8 cellular contexts compared by ENCODE assay signal in genomic region chr6:31727034-31727716, GRCh38. TPM values are rescaled to one million over a fixed set of nuclear protein-coding genes. Genes with fewer than 3 reads are reported as not detected.
DNase-seq lines count a peak whose midpoint lies in the region; ATAC-seq and TF ChIP-seq lines count a peak whose summit lies in the region.

No MANE protein-coding gene starts in this region.

- peak overlapping the region; percentile 45; the same call in 1 of the 2 replicates for H3K9ac ChIP-seq in MM.1S (ENCODE audit: low read length)

- POLR2A ChIA-PET in activated CD4-positive, alpha-beta T cell treated with anti-CD3 and anti-CD28 coated beads, Interleukin-2, amount 10 ng/mL, durations not matched to agents 7 days and 5 days (lab: Charles Lee), result interaction anchor here (0.8 kb wide), 1 partner anchor 11 kb away, joined by 3 read pairs; no protein-coding TSS in a partner anchor

- H4K20me1 ChIP-seq in MM.1S (ENCODE audit: insufficient read depth, low read length), result no peaks in the 10 kb centered on the region

- WGBS in esophagus muscularis mucosa, result 65% methylated on average over 7 of the region's 7 CpGs
- 73% methylated on average over 7 of the region's 7 CpGs for WGBS in suprapubic skin

- CTCF ChIA-PET in activated CD4-positive, alpha-beta T cell treated with anti-CD3 and anti-CD28 coated beads, Interleukin-2, amount 10 ng/mL, durations not matched to agents 7 days and 5 days (lab: Charles Lee), result interaction anchor here (0.6 to 2.1 kb wide), 7 partner anchors 10 to 108 kb away, joined by 3 to 7 read pairs (median 4); partner anchors contain the start of gene CLIC1

- H3K4me1 ChIP-seq in MM.1S (ENCODE audit: low read length) (peaks cover 29% of the 10 kb centered on the region), esophagus muscularis mucosa (peaks cover 16 to 42% (median 38%) of the 10 kb centered on the region in 4 donors), suprapubic skin (peaks cover 46% of the 10 kb centered on the region), gastrocnemius medialis (peaks cover 7 to 8% of the 10 kb centered on the region in 2 donors)

- no peaks in the 10 kb centered on the region for H3K9me2 ChIP-seq in MM.1S (replicated peaks; ENCODE audit: insufficient read depth, low read length)

- peak overlapping the region; percentile 93 for H3K4me2 ChIP-seq in MM.1S (ENCODE audit: low read depth, low read length)

- H3K79me2 ChIP-seq in MM.1S (ENCODE audit: low read length), result peaks cover 12% of the 10 kb centered on the region; the same call in 1 of the 2 replicates

- in situ Hi-C loops in gastrocnemius medialis (cut with MboI; ENCODE audit: low sequenced_read_pairs in 4 of 4), result no loop called here

- ATAC-seq in sciatic nerve (no peak), gastrocnemius medialis (no peak)

- peaks cover 74% of the 10 kb centered on the region for H3K4me1 Mint-ChIP-seq in activated CD4-positive, alpha-beta T cell treated with anti-CD3 and anti-CD28 coated beads, Interleukin-2, amount 10 ng/mL, durations not matched to agents 7 days and 5 days

- no peak for TF ChIP-seq CTCF in MM.1S (IDR thresholded peaks at IDR 0.05; ENCODE audit: low read length)
- TF ChIP-seq CTCF in esophagus muscularis mucosa (IDR thresholded peaks at IDR 0.05), result no peak
- TF ChIP-seq CTCF in suprapubic skin (IDR thresholded peaks at IDR 0.05), result no peak
- no peak for TF ChIP-seq CTCF in gastrocnemius medialis (IDR thresholded peaks at IDR 0.05 in 4 of 5, conservative IDR thresholded peaks at IDR 0.05 in 1 of 5)

- H3K4me3 ChIP-seq in MM.1S (ENCODE audit: low read length), result no peak overlapping the region
- no peak overlapping the region for H3K4me3 ChIP-seq in esophagus muscularis mucosa
- H3K4me3 ChIP-seq in suprapubic skin, result no peak overlapping the region
- no peak overlapping the region for H3K4me3 ChIP-seq in gastrocnemius medialis

- TF ChIP-seq POLR2A in esophagus muscularis mucosa (IDR thresholded peaks at IDR 0.05; ENCODE audit: low read depth) (no peak), suprapubic skin (IDR thresholded peaks at IDR 0.05) (no peak), gastrocnemius medialis (IDR thresholded peaks at IDR 0.05) (no peak)

- no peaks in the 10 kb centered on the region; the same call in 1 of the 2 replicates for H3K36me3 ChIP-seq in MM.1S (replicated peaks; ENCODE audit: insufficient read depth, low read length)
- peaks cover 29 to 56% (median 44%) of the 10 kb centered on the region in 4 donors for H3K36me3 ChIP-seq in esophagus muscularis mucosa
- peaks cover 44% of the 10 kb centered on the region for H3K36me3 ChIP-seq in suprapubic skin
- no peaks in the 10 kb centered on the region for H3K36me3 ChIP-seq in gastrocnemius medialis

- H3K27ac ChIP-seq in MM.1S (ENCODE audit: low read length) (peak overlapping the region; percentile 86), esophagus muscularis mucosa (replicated peaks in 1 of 4) (peak overlapping the region; percentile 93 to 99 (median 97)), suprapubic skin (peak overlapping the region; percentile 91), gastrocnemius medialis (peak overlapping the region in 1 of 4 donors; percentile 88)

- peaks cover 52% of the 10 kb centered on the region for H3F3A ChIP-seq in MM.1S (ENCODE audit: insufficient read depth, low read length)

- peak overlapping the region; percentile 28 for H3K4me3 Mint-ChIP-seq in activated CD4-positive, alpha-beta T cell treated with anti-CD3 and anti-CD28 coated beads, Interleukin-2, amount 10 ng/mL, durations not matched to agents 7 days and 5 days

- peak; percentile 47 for DNase-seq in activated CD4-positive, alpha-beta T cell treated with anti-CD3 and anti-CD28 coated beads, Interleukin-2, amount 10 ng/mL, durations not matched to agents 7 days and 5 days
- DNase-seq in activated CD4-positive, alpha-beta T cell treated with anti-CD3 and anti-CD28 coated beads, Interleukin-2, amount 50 U/mL, for 4 hours, result no peak
- DNase-seq in MM.1S, result no peak
- DNase-seq in esophagus muscularis mucosa (ENCODE audit: extremely low spot score), result no peak
- no peak for DNase-seq in suprapubic skin (ENCODE audit: low spot score in 2 of 2)
- DNase-seq in sciatic nerve (ENCODE audit: low spot score), result no peak
- DNase-seq in GM03348 (ENCODE audit: low spot score), result no peak
- DNase-seq in gastrocnemius medialis, result no peak

- no peaks in the 10 kb centered on the region for H3K9me3 Mint-ChIP-seq in activated CD4-positive, alpha-beta T cell treated with anti-CD3 and anti-CD28 coated beads, Interleukin-2, amount 10 ng/mL, durations not matched to agents 7 days and 5 days

- intact Hi-C loops in esophagus muscularis mucosa (cut with DNase I) (loop anchor here (5.0 kb wide), 1 partner anchor 40 kb away; no protein-coding TSS in a partner anchor), sciatic nerve (cut with DNase I) (loop anchor here (10.0 kb wide), 1 partner anchor 108 kb away; no protein-coding TSS in a partner anchor), gastrocnemius medialis (cut with DNase I; ENCODE audit: low total_unique reads) (no loop called here)

- H2AFZ ChIP-seq in MM.1S (ENCODE audit: low read length), result peak overlapping the region; percentile 44

- H3K27me3 ChIP-seq in MM.1S (replicated peaks; ENCODE audit: insufficient read depth, low read length) (no peaks in the 10 kb centered on the region), esophagus muscularis mucosa (no peaks in the 10 kb centered on the region), suprapubic skin (no peaks in the 10 kb centered on the region), gastrocnemius medialis (peaks cover 0 to 3% (median 0%) of the 10 kb centered on the region in 3 donors)

- H3K9me3 ChIP-seq in MM.1S (replicated peaks; ENCODE audit: insufficient read depth, low read length), result no peaks in the 10 kb centered on the region
- no peaks in the 10 kb centered on the region for H3K9me3 ChIP-seq in esophagus muscularis mucosa
- H3K9me3 ChIP-seq in suprapubic skin, result no peaks in the 10 kb centered on the region
- no peaks in the 10 kb centered on the region for H3K9me3 ChIP-seq in gastrocnemius medialis

- no peaks in the 10 kb centered on the region for H3K27me3 Mint-ChIP-seq in activated CD4-positive, alpha-beta T cell treated with anti-CD3 and anti-CD28 coated beads, Interleukin-2, amount 10 ng/mL, durations not matched to agents 7 days and 5 days

- TF ChIP-seq EP300 in esophagus muscularis mucosa (IDR thresholded peaks at IDR 0.05), result no peak
- TF ChIP-seq EP300 in suprapubic skin (IDR thresholded peaks at IDR 0.05), result no peak

- H3K27ac Mint-ChIP-seq in activated CD4-positive, alpha-beta T cell treated with anti-CD3 and anti-CD28 coated beads, Interleukin-2, amount 10 ng/mL, durations not matched to agents 7 days and 5 days, result peak overlapping the region; percentile 85

- H3K36me3 Mint-ChIP-seq in activated CD4-positive, alpha-beta T cell treated with anti-CD3 and anti-CD28 coated beads, Interleukin-2, amount 10 ng/mL, durations not matched to agents 7 days and 5 days (ENCODE audit: low read depth), result peaks cover 35% of the 10 kb centered on the region

RNA-seq across cellular contexts. Expression of gene DDAH2, which starts 1.9 kb away (rescaled TPM):
- 10 to 100 TPM; 13.3 to 15.4 TPM for total RNA-seq in activated CD4-positive, alpha-beta T cell treated with anti-CD3 and anti-CD28 coated beads, Interleukin-2, amount 10 ng/mL, durations not matched to agents 7 days and 5 days
- total RNA-seq in esophagus muscularis mucosa, result 100 to 1,000 TPM in 2 of 4 donors, 10 to 100 TPM in 2; 78.1 to 119 (median 100) TPM
- 10 to 100 TPM; 66.8 to 84.2 (median 68.3) TPM for total RNA-seq in suprapubic skin
- total RNA-seq in sciatic nerve, result 124 TPM
- total RNA-seq in gastrocnemius medialis, result 10 to 100 TPM; 10.6 to 24.2 (median 15.4) TPM

RNA-seq across cellular contexts. Expression of gene MPIG6B, which starts 4.0 kb away (rescaled TPM):
- total RNA-seq in activated CD4-positive, alpha-beta T cell treated with anti-CD3 and anti-CD28 coated beads, Interleukin-2, amount 10 ng/mL, durations not matched to agents 7 days and 5 days, result under 1 TPM; 0.15 to 0.19 TPM
- total RNA-seq in esophagus muscularis mucosa (not detected), suprapubic skin (1 to 10 TPM; 1.6 to 4.6 (median 4.5) TPM), sciatic nerve (0.62 TPM), gastrocnemius medialis (not detected)

RNA-seq across cellular contexts. Expression of gene LY6G6C, which starts 5.6 kb away (rescaled TPM):
- not detected for total RNA-seq in activated CD4-positive, alpha-beta T cell treated with anti-CD3 and anti-CD28 coated beads, Interleukin-2, amount 10 ng/mL, durations not matched to agents 7 days and 5 days
- total RNA-seq in esophagus muscularis mucosa (not detected), suprapubic skin (100 to 1,000 TPM in 3 of 4 donors, 10 to 100 TPM in 1; 80.0 to 376 (median 338) TPM), sciatic nerve (0.71 TPM), gastrocnemius medialis (not detected)

RNA-seq across cellular contexts. Expression of gene CLIC1, which starts 9.2 kb away (rescaled TPM):
- 100 to 1,000 TPM; 525 to 561 TPM for total RNA-seq in activated CD4-positive, alpha-beta T cell treated with anti-CD3 and anti-CD28 coated beads, Interleukin-2, amount 10 ng/mL, durations not matched to agents 7 days and 5 days
- 100 to 1,000 TPM; 208 to 379 (median 290) TPM for total RNA-seq in esophagus muscularis mucosa
- total RNA-seq in suprapubic skin, result 100 to 1,000 TPM; 239 to 420 (median 333) TPM
- total RNA-seq in sciatic nerve, result 239 TPM
- 10 to 100 TPM; 20.9 to 41.3 (median 26.3) TPM for total RNA-seq in gastrocnemius medialis

RNA-seq across cellular contexts. Expression of gene LY6G6D, which starts 12.0 kb away (rescaled TPM):
- not detected for total RNA-seq in activated CD4-positive, alpha-beta T cell treated with anti-CD3 and anti-CD28 coated beads, Interleukin-2, amount 10 ng/mL, durations not matched to agents 7 days and 5 days
- total RNA-seq in esophagus muscularis mucosa, result not detected
- total RNA-seq in suprapubic skin, result 10 to 100 TPM in 1 of 4 donors, 1 to 10 TPM in 1, not detected in 2; 5.5 to 30.8 TPM
- total RNA-seq in sciatic nerve, result not detected
- total RNA-seq in gastrocnemius medialis, result not detected

Comparison
In these comparisons a context has a peak if more than half of its experiments do, and no peak if none do; other contexts are left out.
1. RNA of gene LY6G6C, which starts 5.6 kb away (total RNA-seq): 80.0 to 376 TPM in suprapubic skin; 0.71 TPM in sciatic nerve (single experiment), not detected in activated CD4-positive, alpha-beta T cell treated with anti-CD3 and anti-CD28 coated beads, Interleukin-2, amount 10 ng/mL, durations not matched to agents 7 days and 5 days, not detected in esophagus muscularis mucosa and not detected in gastrocnemius medialis; every median in the first group is over 10 times any median in the second.